In genomic region chr14:105568859-105569766, GRCh38 we compare ENCODE assay signal across 28 cellular contexts. TPM values are rescaled to one million over a fixed set of nuclear protein-coding genes. Genes with fewer than 3 reads are reported as not detected.
A peak's percentile ranks its signal among the peaks of the same experiment; 100 is the strongest.
DNase-seq lines count a peak whose midpoint lies in the region; ATAC-seq, FAIRE-seq and TF ChIP-seq lines count a peak whose summit lies in the region.
"Had no signal": no experiment of that assay in that cellular context is flagged by ENCODE, and none has a peak within 500 bp of the region (broad histone marks: within the 10 kb centered on the region; RNA-seq: fewer than 3 reads in every experiment).

No MANE protein-coding gene starts in this region.

- peak overlapping the region; percentile 98 for H3K56ac ChIP-seq in H1 (replicated peaks; ENCODE audit: insufficient read length, low read depth, low read length)

- H3K23ac ChIP-seq in H1 (ENCODE audit: insufficient read length): no peak overlapping the region

- peaks cover 42% of the 10 kb centered on the region for H3K36me3 Mint-ChIP-seq in neural crest cell (ENCODE audit: low read depth)
- no peaks in the 10 kb centered on the region for H3K36me3 Mint-ChIP-seq in activated naive CD4-positive, alpha-beta T cell treated with anti-CD3 and anti-CD28 coated beads, Interleukin-2, amount 10 ng/mL, durations not matched to agents 7 days and 5 days
- H3K36me3 Mint-ChIP-seq: immature natural killer cell; naive thymus-derived CD8-positive, alpha-beta T cell had no signal

- H2BK15ac ChIP-seq in H1 (ENCODE audit: low read length): no peak overlapping the region

- DNase-seq in GM12891 (ENCODE audit: insufficient read length, low spot score) (no peak), NAMALWA (ENCODE audit: low spot score) (peak; percentile 16), H1 (ENCODE audit: low read depth in 1 of 2, low spot score in 2 of 2) (no peak), neural crest cell (ENCODE audit: low read depth, low spot score) (no peak), T-helper 2 cell (no peak)
- no peak for DNase-seq in activated naive CD4-positive, alpha-beta T cell treated with anti-CD3 and anti-CD28 coated beads, Interleukin-2, amount 10 ng/mL, durations not matched to agents 7 days and 5 days
- DNase-seq: activated CD8-positive, alpha-beta T cell treated with anti-CD3 and anti-CD28 coated beads for 36 hours; activated gamma-delta T cell; activated naive CD8-positive, alpha-beta T cell treated with anti-CD3 and anti-CD28 coated beads, Interleukin-2, amount 50 U/mL, for 24 hours; Calu3; heart right ventricle; immature natural killer cell; naive thymus-derived CD8-positive, alpha-beta T cell; NCI-H524; retina; stimulated activated CD4-positive, alpha-beta T cell treated with anti-CD3 and anti-CD28 coated beads, Interleukin-2, amount 100 ng/mL, for 48 hours; uterus had no signal

- no peak overlapping the region for H3K4me3 ChIP-seq in H1 (ENCODE audit: extremely low read depth in 1 of 4, insufficient read depth in 2 of 4, low read depth in 3 of 4, low read length in 4 of 4)
- H3K4me3 ChIP-seq: dorsolateral prefrontal cortex, heart right ventricle, K562, smooth muscle cell, suprapubic skin, uterus had no signal

- H4K20me1 ChIP-seq in H1 (replicated peaks in 1 of 2; ENCODE audit: control insufficient read depth in 1 of 2, insufficient read depth in 2 of 2, low read length in 2 of 2): peaks cover 0 to 11% of the 10 kb centered on the region in 2 experiments

- peaks cover 23% of the 10 kb centered on the region; the same call in 1 of the 2 replicates for H3K23me2 ChIP-seq in H1 (ENCODE audit: low read depth, low read length)

- ATAC-seq in GM21825 (IDR thresholded peaks at IDR 0.05; ENCODE audit: unreplicated experiment): no peak
- ATAC-seq in GM21529 (IDR thresholded peaks at IDR 0.05; ENCODE audit: unreplicated experiment): no peak
- ATAC-seq: heart right ventricle, K562, left lobe of liver had no signal

- no peak for TF ChIP-seq EP300 in H1 (IDR thresholded peaks at IDR 0.05; ENCODE audit: borderline replicate concordance in 1 of 2, low read depth in 2 of 2, low read length in 2 of 2)

- H2AFZ ChIP-seq in H1 (ENCODE audit: low read length): no peak overlapping the region

- no peaks in the 10 kb centered on the region for H3K27me3 ChIP-seq in H1 (replicated peaks in 1 of 4; ENCODE audit: control insufficient read depth in 3 of 4, extremely low read depth in 1 of 4, insufficient read depth in 3 of 4, low read length in 3 of 4)
- H3K27me3 ChIP-seq: dorsolateral prefrontal cortex, heart right ventricle, suprapubic skin, uterus had no signal

- FAIRE-seq in GM12891 (lab: Jason Lieb, UNC): peak; percentile 94
- no peak for FAIRE-seq in H1 (lab: Jason Lieb, UNC)

- no peak overlapping the region for H4K5ac ChIP-seq in H1 (ENCODE audit: insufficient read length, low read depth, low read length)

- no peak overlapping the region for H2AK5ac ChIP-seq in H1 (ENCODE audit: low read depth, low read length)

- H2BK20ac ChIP-seq in H1 (ENCODE audit: low read length): no peak overlapping the region

- H3K4me3 Mint-ChIP-seq in neural crest cell: peak overlapping the region; percentile 6
- H3K4me3 Mint-ChIP-seq in activated naive CD4-positive, alpha-beta T cell treated with anti-CD3 and anti-CD28 coated beads, Interleukin-2, amount 10 ng/mL, durations not matched to agents 7 days and 5 days: no peak overlapping the region
- H3K4me3 Mint-ChIP-seq: activated CD8-positive, alpha-beta T cell treated with anti-CD3 and anti-CD28 coated beads for 36 hours; activated naive CD8-positive, alpha-beta T cell treated with anti-CD3 and anti-CD28 coated beads, Interleukin-2, amount 50 U/mL, for 24 hours; central memory CD8-positive, alpha-beta T cell; immature natural killer cell; naive thymus-derived CD8-positive, alpha-beta T cell; stimulated activated effector memory CD8-positive, alpha-beta T cell treated with anti-CD3 and anti-CD28 coated beads, Interleukin-12 subunit alpha, Interleukin-12 subunit beta, amount 100 ng/mL, for 72 hours had no signal

- H2BK120ac ChIP-seq in H1 (replicated peaks; ENCODE audit: low read depth, low read length): no peak overlapping the region

- no peaks in the 10 kb centered on the region for H3K79me2 ChIP-seq in H1 (ENCODE audit: control insufficient read depth in 1 of 2, insufficient read depth in 2 of 2, low read length in 2 of 2)

- no peak overlapping the region for H3K18ac ChIP-seq in H1 (ENCODE audit: extremely low read depth, low read length)

- no peak overlapping the region for H3K4me2 ChIP-seq in H1 (ENCODE audit: insufficient read depth in 1 of 2, low read depth in 2 of 2, low read length in 2 of 2)
- H3K4me2 ChIP-seq: smooth muscle cell had no signal

- peaks cover 39% of the 10 kb centered on the region for H3K9me3 Mint-ChIP-seq in neural crest cell
- peaks cover 33% of the 10 kb centered on the region for H3K9me3 Mint-ChIP-seq in activated naive CD4-positive, alpha-beta T cell treated with anti-CD3 and anti-CD28 coated beads, Interleukin-2, amount 10 ng/mL, durations not matched to agents 7 days and 5 days
- H3K9me3 Mint-ChIP-seq: central memory CD8-positive, alpha-beta T cell; immature natural killer cell; naive thymus-derived CD8-positive, alpha-beta T cell; stimulated activated effector memory CD8-positive, alpha-beta T cell treated with anti-CD3 and anti-CD28 coated beads, Interleukin-12 subunit alpha, Interleukin-12 subunit beta, amount 100 ng/mL, for 72 hours had no signal

- H3K27ac Mint-ChIP-seq in neural crest cell (ENCODE audit: unreplicated experiment): no peak overlapping the region
- no peak overlapping the region for H3K27ac Mint-ChIP-seq in activated naive CD4-positive, alpha-beta T cell treated with anti-CD3 and anti-CD28 coated beads, Interleukin-2, amount 10 ng/mL, durations not matched to agents 7 days and 5 days
- H3K27ac Mint-ChIP-seq: activated CD8-positive, alpha-beta T cell treated with anti-CD3 and anti-CD28 coated beads for 36 hours; activated naive CD8-positive, alpha-beta T cell treated with anti-CD3 and anti-CD28 coated beads, Interleukin-2, amount 50 U/mL, for 24 hours; stimulated activated effector memory CD8-positive, alpha-beta T cell treated with anti-CD3 and anti-CD28 coated beads, Interleukin-12 subunit alpha, Interleukin-12 subunit beta, amount 100 ng/mL, for 72 hours had no signal

- no peak for TF ChIP-seq RAD21 in H1 (IDR thresholded peaks at IDR 0.05 in 1 of 2, conservative IDR thresholded peaks at IDR 0.05 in 1 of 2; ENCODE audit: low read depth in 2 of 2, low read length in 2 of 2)

- CTCF ChIA-PET in H1 (lab: Charles Lee; ENCODE audit: partially characterized antibody): no interaction called here
- CTCF ChIA-PET in activated naive CD4-positive, alpha-beta T cell treated with anti-CD3 and anti-CD28 coated beads, Interleukin-2, amount 10 ng/mL, durations not matched to agents 7 days and 5 days (lab: Charles Lee): no interaction called here

- peaks cover 4% of the 10 kb centered on the region for H3K27me3 Mint-ChIP-seq in neural crest cell (ENCODE audit: low read depth)
- H3K27me3 Mint-ChIP-seq in activated naive CD4-positive, alpha-beta T cell treated with anti-CD3 and anti-CD28 coated beads, Interleukin-2, amount 10 ng/mL, durations not matched to agents 7 days and 5 days: no peaks in the 10 kb centered on the region
- H3K27me3 Mint-ChIP-seq: activated CD8-positive, alpha-beta T cell treated with anti-CD3 and anti-CD28 coated beads for 36 hours; activated naive CD8-positive, alpha-beta T cell treated with anti-CD3 and anti-CD28 coated beads, Interleukin-2, amount 50 U/mL, for 24 hours; central memory CD8-positive, alpha-beta T cell had no signal

- H3K9ac ChIP-seq in H1 (replicated peaks in 1 of 4; ENCODE audit: extremely low read depth in 1 of 4, low read depth in 3 of 4, low read length in 3 of 4): no peak overlapping the region

- no peak overlapping the region for H2BK5ac ChIP-seq in H1 (ENCODE audit: low read depth, low read length)

- H3K4me1 ChIP-seq in H1 (replicated peaks in 1 of 4; ENCODE audit: control insufficient read depth in 3 of 4, insufficient read depth in 4 of 4, low read length in 3 of 4): no peaks in the 10 kb centered on the region
- H3K4me1 ChIP-seq: heart right ventricle, suprapubic skin, uterus had no signal

- no peak for TF ChIP-seq CTCF in H1 (IDR thresholded peaks at IDR 0.05; ENCODE audit: control extremely low read depth in 1 of 3, insufficient read depth in 1 of 3, low read depth in 1 of 3, low read length in 3 of 3)
- no peak for TF ChIP-seq CTCF in neural crest cell (conservative IDR thresholded peaks at IDR 0.05)

- WGBS in H1 (ENCODE audit: extremely low coverage in 1 of 2, insufficient coverage in 1 of 2, insufficient read length in 1 of 2, insufficient replicate concordance in 2 of 2, low coverage in 1 of 2, low lambda C conversion rate in 2 of 2, missing lambda C conversion rate in 1 of 2), 2 experiments: 82 to 100% methylated on average over 2 to 4 of the region's 5 CpGs

- H3K4ac ChIP-seq in H1 (replicated peaks; ENCODE audit: insufficient read length, low read depth, low read length): no peak overlapping the region

- H2BK12ac ChIP-seq in H1 (ENCODE audit: low read depth, low read length): no peak overlapping the region

- H3K27ac ChIP-seq in H1 (ENCODE audit: low read depth, low read length): no peak overlapping the region
- H3K27ac ChIP-seq: C4-2B, dorsolateral prefrontal cortex, epithelial cell of prostate, heart right ventricle, suprapubic skin, uterus had no signal

- H3K4me1 Mint-ChIP-seq in neural crest cell: no peaks in the 10 kb centered on the region
- H3K4me1 Mint-ChIP-seq in activated naive CD4-positive, alpha-beta T cell treated with anti-CD3 and anti-CD28 coated beads, Interleukin-2, amount 10 ng/mL, durations not matched to agents 7 days and 5 days: no peaks in the 10 kb centered on the region
- H3K4me1 Mint-ChIP-seq: central memory CD8-positive, alpha-beta T cell had no signal

- H3K36me3 ChIP-seq in H1 (ENCODE audit: control insufficient read depth in 2 of 4, insufficient read depth in 4 of 4, low read length in 3 of 4): no peaks in the 10 kb centered on the region; a peak in 2 of 8 replicates
- H3K36me3 ChIP-seq: heart right ventricle, suprapubic skin, uterus had no signal

- H3K14ac ChIP-seq in H1 (ENCODE audit: insufficient read length): no peak overlapping the region

- no peak overlapping the region for H4K8ac ChIP-seq in H1 (ENCODE audit: extremely low read depth, insufficient read depth, low read length)

- POLR2A ChIA-PET in H1 (lab: Charles Lee; ENCODE audit: partially characterized antibody): no interaction called here

- H4K91ac ChIP-seq in H1 (replicated peaks; ENCODE audit: insufficient read length, low read length): no peak overlapping the region

- peaks cover 29 to 82% of the 10 kb centered on the region in 2 experiments for H3K9me3 ChIP-seq in H1 (ENCODE audit: insufficient read depth in 2 of 2, low read depth in 1 of 2, low read length in 1 of 2)
- H3K9me3 ChIP-seq: heart right ventricle, suprapubic skin, uterus had no signal

- TF ChIP-seq POLR2A in GM12891 (IDR thresholded peaks at IDR 0.05; ENCODE audit: low read depth, low read length) (no peak), H1 (IDR thresholded peaks at IDR 0.05; ENCODE audit: control extremely low read depth in 1 of 2, low read depth in 2 of 2, low read length in 2 of 2) (no peak)

- no peaks in the 10 kb centered on the region for H3K79me1 ChIP-seq in H1 (ENCODE audit: low read depth, low read length)

RNA-seq across cellular contexts. Expression of gene TMEM121, which starts 42.7 kb away (rescaled TPM):
- 0.18 TPM for polyA plus RNA-seq in GM12891 (2012; ENCODE audit: low read depth, missing spikeins)
- total RNA-seq in H1 (2021; fragmentation: NEBNext Ultra II Directional; extraction: Animal tissue kit (Norgen Biotek cat#: 25700)): not detected in 2 replicates
- polyA plus RNA-seq in H1 (2011; rRNA removed): 1.9 and 2.4 TPM in 2 replicates
- polyA plus RNA-seq in H1 (2011; cell fraction: cytosol; rRNA removed): 1.8 TPM
- polyA plus RNA-seq in H1 (2011; cell fraction: nucleus; rRNA removed): 1.7 TPM
- polyA plus RNA-seq in H1 (2012, experiment 1 of 2): 0.48 to 0.85 TPM (median 0.71 TPM) in 4 replicates
- polyA plus RNA-seq in H1 (2012, experiment 2 of 2): 0.55 TPM
- 0.85 TPM for polyA plus RNA-seq in H1 (2013, experiment 1 of 2)
- 0.77 TPM for polyA plus RNA-seq in H1 (2013, experiment 2 of 2)
- 0.16 and 0.59 TPM in 2 replicates for polyA minus RNA-seq in H1 (2011; rRNA and poly(A)+ RNA removed)
- 1.8 TPM for polyA minus RNA-seq in H1 (2011; cell fraction: cytosol; rRNA and poly(A)+ RNA removed)
- 1.8 TPM for polyA minus RNA-seq in H1 (2011; cell fraction: nucleus; rRNA and poly(A)+ RNA removed)
- 12.3 and 13.9 TPM in 2 replicates for total RNA-seq in neural crest cell
- polyA plus RNA-seq: K562 had no signal
